In the genomic region with DNA sequence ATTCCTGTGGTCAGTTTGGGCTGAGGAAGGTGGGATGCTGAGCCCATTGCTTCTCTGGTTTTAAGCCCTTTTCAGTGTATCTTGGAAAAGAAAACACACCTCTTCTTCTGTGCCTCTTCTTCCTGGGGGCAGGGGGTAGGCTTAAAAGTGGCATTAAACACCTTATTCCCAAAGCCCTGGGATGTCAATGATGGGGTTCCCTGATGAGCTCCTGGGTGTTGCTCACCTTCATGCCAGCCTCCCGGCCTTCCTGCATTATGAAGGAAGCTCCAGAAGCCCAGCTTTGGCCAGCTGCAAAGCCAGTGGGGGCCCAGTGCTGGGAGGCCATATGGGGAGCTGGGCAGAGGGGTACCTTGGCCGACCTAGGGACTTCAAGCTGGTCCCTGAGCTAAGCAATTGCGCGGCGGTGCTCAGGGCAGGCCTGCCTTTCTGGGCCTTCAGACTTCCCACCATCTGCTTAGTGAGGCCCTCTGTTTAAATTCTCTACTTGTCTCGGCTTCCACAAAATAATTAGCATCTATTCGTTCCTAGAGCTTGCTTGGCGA, we compare ENCODE assay signal across 12 cellular contexts.
DNase-seq lines count a peak whose midpoint lies in the region; ATAC-seq and TF ChIP-seq lines count a peak whose summit lies in the region.
"Had no signal": no experiment of that assay in that cellular context is flagged by ENCODE, and none has a peak within 500 bp of the region (broad histone marks: within the 10 kb centered on the region; RNA-seq: fewer than 3 reads in every experiment).

No MANE protein-coding gene starts in this region.

- no peak overlapping the region for H3K4me2 ChIP-seq in GM23338
- H3K4me2 ChIP-seq: BLaER1 treated with 17β-estradiol and CSF1 and Interleukin-3, amounts not matched to agents 10 nM and 100 nM had no signal

- no peaks in the 10 kb centered on the region for H3K9me2 ChIP-seq in GM23338 (ENCODE audit: insufficient read depth)

- peaks cover 8% of the 10 kb centered on the region for H3K4me1 ChIP-seq in GM23338 (ENCODE audit: insufficient read depth)
- H3K4me1 ChIP-seq: BLaER1 treated with 17β-estradiol and CSF1 and Interleukin-3, amounts not matched to agents 10 nM and 100 nM had no signal

- no peaks in the 10 kb centered on the region for H3K36me3 ChIP-seq in GM23338 (ENCODE audit: insufficient read depth)
- H3K36me3 ChIP-seq: BLaER1 treated with 17β-estradiol and CSF1 and Interleukin-3, amounts not matched to agents 10 nM and 100 nM had no signal

- no peaks in the 10 kb centered on the region for H4K20me1 ChIP-seq in GM23338 (replicated peaks; ENCODE audit: insufficient read depth)
- H4K20me1 ChIP-seq: BLaER1 treated with 17β-estradiol and CSF1 and Interleukin-3, amounts not matched to agents 10 nM and 100 nM had no signal

- H3K4me1 Mint-ChIP-seq in GM23338 (peaks cover 20% of the 10 kb centered on the region), brain (peaks cover 21% of the 10 kb centered on the region), osteocyte (ENCODE audit: unreplicated experiment) (no peaks in the 10 kb centered on the region)
- H3K4me1 Mint-ChIP-seq: CD4-positive, CD25-positive, alpha-beta regulatory T cell had no signal

- H3K79me2 ChIP-seq in GM23338 (replicated peaks; ENCODE audit: insufficient read depth) = no peaks in the 10 kb centered on the region

- TF ChIP-seq CTCF in GM23338 (conservative IDR thresholded peaks at IDR 0.05; ENCODE audit: low read depth in 2 of 2) (no peak), brain (conservative IDR thresholded peaks at IDR 0.05) (no peak), osteocyte (IDR thresholded peaks at IDR 0.05) (no peak)

- H3K9me3 Mint-ChIP-seq in GM23338 = peaks cover 12% of the 10 kb centered on the region; the same call in 2 of the 3 replicates
- H3K9me3 Mint-ChIP-seq in brain = peaks cover 0 to 18% (median 4%) of the 10 kb centered on the region in 5 experiments
- no peaks in the 10 kb centered on the region for H3K9me3 Mint-ChIP-seq in osteocyte (ENCODE audit: unreplicated experiment)

- no peak for ATAC-seq in GM23338
- no peak for ATAC-seq in HG03565 (IDR thresholded peaks at IDR 0.05; ENCODE audit: unreplicated experiment)

- H3K27ac ChIP-seq in GM23338 (ENCODE audit: low read depth) = no peak overlapping the region
- H3K27ac ChIP-seq: BLaER1 treated with 17β-estradiol and CSF1 and Interleukin-3, amounts not matched to agents 10 nM and 100 nM had no signal

- H3K36me3 Mint-ChIP-seq in GM23338 (ENCODE audit: low read depth) = peaks cover 6% of the 10 kb centered on the region; the same call in 1 of the 3 replicates
- H3K36me3 Mint-ChIP-seq in brain = no peaks in the 10 kb centered on the region
- H3K36me3 Mint-ChIP-seq in osteocyte (ENCODE audit: unreplicated experiment) = no peaks in the 10 kb centered on the region
- H3K36me3 Mint-ChIP-seq: CD4-positive, CD25-positive, alpha-beta regulatory T cell; IgD-negative memory B cell had no signal

- no peaks in the 10 kb centered on the region for H3K27me3 ChIP-seq in GM23338 (ENCODE audit: insufficient read depth)
- H3K27me3 ChIP-seq: BLaER1 treated with 17β-estradiol and CSF1 and Interleukin-3, amounts not matched to agents 10 nM and 100 nM had no signal

- H3K4me3 Mint-ChIP-seq in GM23338 (no peak overlapping the region), brain (no peak overlapping the region), osteocyte (ENCODE audit: unreplicated experiment) (no peak overlapping the region)
- H3K4me3 Mint-ChIP-seq: CD4-positive, CD25-positive, alpha-beta regulatory T cell; IgD-negative memory B cell had no signal

- H3K27me3 Mint-ChIP-seq in GM23338 (ENCODE audit: insufficient read depth, low read depth, poor library complexity) (peaks cover 5% of the 10 kb centered on the region), brain (peaks cover 11% of the 10 kb centered on the region), osteocyte (ENCODE audit: unreplicated experiment) (peaks cover 7% of the 10 kb centered on the region)

- DNase-seq in GM23338 (ENCODE audit: low spot score) (no peak), islet precursor cell (peak; percentile 38), osteocyte (ENCODE audit: extremely low spot score, unreplicated experiment) (peak; percentile 63), ecto neural progenitor cell (ENCODE audit: low spot score) (no peak), EL (no peak)
- DNase-seq: ACHN; CD4-positive, CD25-positive, alpha-beta regulatory T cell had no signal

- H2AFZ ChIP-seq in GM23338 = peak overlapping the region; percentile 45; the same call in 1 of the 2 replicates

- no peaks in the 10 kb centered on the region for H3F3A ChIP-seq in GM23338 (replicated peaks; ENCODE audit: low read depth)

- H3K27ac Mint-ChIP-seq in GM23338 (no peak overlapping the region), brain (peak overlapping the region; percentile 34 to 91 (median 86)), osteocyte (ENCODE audit: unreplicated experiment) (no peak overlapping the region)
- H3K27ac Mint-ChIP-seq: IgD-negative memory B cell had no signal

- no peak overlapping the region for H3K4me3 ChIP-seq in GM23338
- H3K4me3 ChIP-seq: BLaER1 treated with 17β-estradiol and CSF1 and Interleukin-3, amounts not matched to agents 10 nM and 100 nM; GM12878 had no signal

TF ChIP-seq in GM23338, 12 proteins besides CTCF, POLR2A, EP300 and RAD21 (continues in another document):
- TF ChIP-seq NANOG (IDR thresholded peaks at IDR 0.05; ENCODE audit: borderline replicate concordance) (no peak), CREB1 (CRISPR knock-in tag; IDR thresholded peaks at IDR 0.05; ENCODE audit: low read depth) (no peak), EZH2phosphoT487 (IDR thresholded peaks at IDR 0.05; ENCODE audit: unreplicated experiment) (no peak), POLR2AphosphoS5 (IDR thresholded peaks at IDR 0.05; ENCODE audit: low read depth) (no peak), STAT1 (IDR thresholded peaks at IDR 0.05; ENCODE audit: unreplicated experiment) (no peak), ZNF114 (CRISPR knock-in tag; IDR thresholded peaks at IDR 0.05) (no peak), JUNB (IDR thresholded peaks at IDR 0.05; ENCODE audit: unreplicated experiment) (no peak), REST (IDR thresholded peaks at IDR 0.05; ENCODE audit: unreplicated experiment) (no peak), ETS1 (IDR thresholded peaks at IDR 0.05) (no peak), ZNF331 (CRISPR knock-in tag; IDR thresholded peaks at IDR 0.05; ENCODE audit: low read depth) (no peak), EZH2 (IDR thresholded peaks at IDR 0.05; ENCODE audit: low read depth, unreplicated experiment) (no peak)

Comparison
In these comparisons a context has a peak if more than half of its experiments do, and no peak if none do; other contexts are left out.
1. DNase-seq: peak in islet precursor cell (single experiment) and osteocyte (single experiment); none in GM23338 (single experiment), ecto neural progenitor cell (single experiment) and EL (single experiment).
2. H3K27ac Mint-ChIP-seq: peak in brain (5 of 5); none in GM23338 (single experiment) and osteocyte (single experiment).